ENCODE assay signal across 19 cellular contexts in genomic region chr9:98785333-98785933, GRCh38. TPM values are rescaled to one million over a fixed set of nuclear protein-coding genes. Genes with fewer than 3 reads are reported as not detected.
A peak's percentile ranks its signal among the peaks of the same experiment; 100 is the strongest.
DNase-seq lines count a peak whose midpoint lies in the region; TF ChIP-seq lines count a peak whose summit lies in the region.
"Had no signal": no experiment of that assay in that cellular context is flagged by ENCODE, and none has a peak within 500 bp of the region (broad histone marks: within the 10 kb centered on the region; RNA-seq: fewer than 3 reads in every experiment).

No MANE protein-coding gene starts in this region.

- H3K4me3 Mint-ChIP-seq in H9 (no peak overlapping the region), glutamatergic neuron (ENCODE audit: unreplicated experiment) (peak overlapping the region; percentile 21), progenitor cell of endocrine pancreas (ENCODE audit: low read depth) (no peak overlapping the region)
- H3K4me3 Mint-ChIP-seq: activated naive CD4-positive, alpha-beta T cell treated with anti-CD3 and anti-CD28 coated beads, Interleukin-2, amount 10 ng/mL, durations not matched to agents 7 days and 5 days; T-helper 1 cell treated with Interleukin-12 subunit alpha and Interleukin-12 subunit beta and Interleukin-4 antibody, amounts not matched to agents 30 μg/mL and 1 μg/mL, for 36 hours had no signal

- H2BK120ac ChIP-seq in H9 (ENCODE audit: low read depth, low read length, poor library complexity, severe bottlenecking), result no peak overlapping the region

- no peak overlapping the region for H3K4me3 ChIP-seq in SK-N-SH (ENCODE audit: low read depth in 2 of 2, low read length in 1 of 2)
- H3K4me3 ChIP-seq: BLaER1, sigmoid colon, tibial nerve had no signal

- no peak overlapping the region for H3T11ph ChIP-seq in H9 (ENCODE audit: low read length)

- H3K4me1 ChIP-seq in H9 (ENCODE audit: insufficient read depth, low read length), result no peaks in the 10 kb centered on the region
- no peaks in the 10 kb centered on the region; a peak in 1 of 4 replicates for H3K4me1 ChIP-seq in SK-N-SH (ENCODE audit: control insufficient read depth in 1 of 2, insufficient read depth in 2 of 2, low read depth in 1 of 2, low read length in 1 of 2)
- H3K4me1 ChIP-seq: BLaER1, sigmoid colon had no signal

- H3K4me1 Mint-ChIP-seq in H9 (no peaks in the 10 kb centered on the region), glutamatergic neuron (ENCODE audit: low read depth, unreplicated experiment) (peaks cover 18% of the 10 kb centered on the region), progenitor cell of endocrine pancreas (ENCODE audit: low read depth) (peaks cover 28% of the 10 kb centered on the region)
- H3K4me1 Mint-ChIP-seq: activated naive CD4-positive, alpha-beta T cell treated with anti-CD3 and anti-CD28 coated beads, Interleukin-2, amount 10 ng/mL, durations not matched to agents 7 days and 5 days had no signal

- H4K91ac ChIP-seq in H9 (ENCODE audit: insufficient read length, low read depth, low read length), result no peak overlapping the region

- no peaks in the 10 kb centered on the region for H3K23me2 ChIP-seq in H9 (ENCODE audit: insufficient read length, low read depth, low read length, poor library complexity, severe bottlenecking)

- TF ChIP-seq CTCF in H9 (conservative IDR thresholded peaks at IDR 0.05) (no peak), glutamatergic neuron (IDR thresholded peaks at IDR 0.05; ENCODE audit: partially characterized antibody, unreplicated experiment) (no peak), progenitor cell of endocrine pancreas (IDR thresholded peaks at IDR 0.05; ENCODE audit: unreplicated experiment) (no peak), SK-N-SH (IDR thresholded peaks at IDR 0.05) (no peak)

- H3K9me2 ChIP-seq in SK-N-SH, result no peaks in the 10 kb centered on the region

- H2BK15ac ChIP-seq in H9 (ENCODE audit: low read depth, low read length), result no peak overlapping the region

- H4K8ac ChIP-seq in H9 (replicated peaks; ENCODE audit: insufficient read length, low read depth, low read length), result no peak overlapping the region

- H3K27ac ChIP-seq in H9 (ENCODE audit: insufficient read length, low read depth, low read length), result no peak overlapping the region
- H3K27ac ChIP-seq in SK-N-SH (ENCODE audit: low read depth in 2 of 2, low read length in 1 of 2), result no peak overlapping the region
- H3K27ac ChIP-seq: BLaER1, sigmoid colon had no signal

- no peak overlapping the region for H3K4ac ChIP-seq in H9 (ENCODE audit: low read depth, low read length)

- no peak for TF ChIP-seq RAD21 in SK-N-SH (IDR thresholded peaks at IDR 0.05; ENCODE audit: low read length)

- H3K18ac ChIP-seq in H9 (ENCODE audit: insufficient read length, low read depth, low read length), result no peak overlapping the region

- no peak overlapping the region for H3K14ac ChIP-seq in H9 (ENCODE audit: insufficient read depth, low read length)

- no peak overlapping the region for H3K56ac ChIP-seq in H9 (ENCODE audit: insufficient read length, low read depth, low read length)

- H3K27me3 ChIP-seq in H9 (ENCODE audit: insufficient read depth, low read length), result no peaks in the 10 kb centered on the region
- no peaks in the 10 kb centered on the region for H3K27me3 ChIP-seq in SK-N-SH (ENCODE audit: insufficient read depth)
- H3K27me3 ChIP-seq: BLaER1, sigmoid colon, tibial nerve had no signal

- CTCF ChIA-PET in SK-N-SH (lab: Yijun Ruan, JAX), result interaction anchor here (1.1 to 3.1 kb wide), 3 partner anchors 10 to 470 kb away, joined by 4 to 35 read pairs (median 18); partner anchors contain the start of gene ANKS6

- no peaks in the 10 kb centered on the region for H4K20me1 ChIP-seq in H9 (ENCODE audit: control insufficient read depth, insufficient read depth, insufficient read length)
- H4K20me1 ChIP-seq in SK-N-SH (ENCODE audit: insufficient read depth), result peaks cover 4% of the 10 kb centered on the region

- H3K4me2 ChIP-seq in H9 (ENCODE audit: insufficient read depth, insufficient read length, low read length), result no peak overlapping the region
- H3K4me2 ChIP-seq in SK-N-SH, result no peak overlapping the region
- H3K4me2 ChIP-seq: BLaER1 had no signal

- H2BK5ac ChIP-seq in H9 (ENCODE audit: insufficient read length, low read length), result no peak overlapping the region

- no peaks in the 10 kb centered on the region for H3K79me2 ChIP-seq in H9 (ENCODE audit: insufficient read depth, low read length)
- H3K79me2 ChIP-seq in SK-N-SH (ENCODE audit: insufficient read depth), result no peaks in the 10 kb centered on the region

- H3K9ac ChIP-seq in H9 (ENCODE audit: extremely low read depth, insufficient read length, low read length) (no peak overlapping the region), SK-N-SH (no peak overlapping the region)
- H3K9ac ChIP-seq: BLaER1 had no signal

- H4K5ac ChIP-seq in H9 (ENCODE audit: insufficient read length, low read depth, low read length), result no peak overlapping the region

- H2AFZ ChIP-seq in H9 (ENCODE audit: low read length) (no peak overlapping the region), SK-N-SH (ENCODE audit: low read depth) (no peak overlapping the region)

- H3F3A ChIP-seq in SK-N-SH (replicated peaks; ENCODE audit: insufficient read depth), result no peaks in the 10 kb centered on the region

- H3K9me3 Mint-ChIP-seq in H9 (no peaks in the 10 kb centered on the region), glutamatergic neuron (ENCODE audit: unreplicated experiment) (no peaks in the 10 kb centered on the region), progenitor cell of endocrine pancreas (ENCODE audit: low read depth) (no peaks in the 10 kb centered on the region)
- H3K9me3 Mint-ChIP-seq: activated naive CD4-positive, alpha-beta T cell treated with anti-CD3 and anti-CD28 coated beads, Interleukin-2, amount 10 ng/mL, durations not matched to agents 7 days and 5 days; T-helper 1 cell treated with Interleukin-12 subunit alpha and Interleukin-12 subunit beta and Interleukin-4 antibody, amounts not matched to agents 30 μg/mL and 1 μg/mL, for 36 hours had no signal

- no peak overlapping the region for H2BK20ac ChIP-seq in H9 (ENCODE audit: low read depth, low read length, poor library complexity, severe bottlenecking)

- WGBS in H9 (ENCODE audit: extremely low coverage, insufficient read length, low lambda C conversion rate), result no CpG with 5 or more reads among the region's 6 CpGs
- WGBS in SK-N-SH (ENCODE audit: low lambda C conversion rate), result 86% methylated on average over 5 of the region's 6 CpGs

- DNase-seq in H9, result peak; percentile 7
- peak; percentile 37 for DNase-seq in NCI-H69 (lab: John Stamatoyannopoulos, UW)
- peak; percentile 33 for DNase-seq in glutamatergic neuron
- no peak for DNase-seq in progenitor cell of endocrine pancreas (ENCODE audit: low spot score, unreplicated experiment)
- DNase-seq in cerebellar nuclear complex (lab: John Stamatoyannopoulos, UW), result no peak
- no peak for DNase-seq in SK-N-SH
- DNase-seq in Kasumi-1 (lab: John Stamatoyannopoulos, UW), result no peak
- DNase-seq: activated CD4-positive, alpha-beta T cell treated with anti-CD3 and anti-CD28 coated beads, Interleukin-2, amount 50 U/mL, for 1 hour; activated CD4-positive, CD25-positive, alpha-beta regulatory T cell; activated naive CD4-positive, alpha-beta T cell treated with anti-CD3 and anti-CD28 coated beads, Interleukin-2, amount 10 ng/mL, durations not matched to agents 7 days and 5 days; effector CD4-positive, alpha-beta T cell; mesendoderm; NCI-H2171; PC-3; sigmoid colon; stimulated activated CD4-positive, alpha-beta T cell treated with anti-CD3 and anti-CD28 coated beads, Interleukin-4, amount 100 ng/mL, for 1 hour had no signal

- no peak for TF ChIP-seq EP300 in SK-N-SH (IDR thresholded peaks at IDR 0.05; ENCODE audit: borderline replicate concordance in 1 of 2, low read depth in 1 of 2, low read length in 1 of 2)

- H3K9me3 ChIP-seq in H9 (ENCODE audit: control insufficient read depth, low read depth, low read length) (no peaks in the 10 kb centered on the region), SK-N-SH (no peaks in the 10 kb centered on the region)
- H3K9me3 ChIP-seq: BLaER1, sigmoid colon, tibial nerve had no signal

- H3K36me3 Mint-ChIP-seq in H9 (ENCODE audit: insufficient read depth in 1 of 3, low read depth in 3 of 3) (peaks cover 22 to 73% (median 71%) of the 10 kb centered on the region in 3 experiments), glutamatergic neuron (ENCODE audit: unreplicated experiment) (peaks cover 5% of the 10 kb centered on the region), progenitor cell of endocrine pancreas (ENCODE audit: insufficient read depth) (peaks cover 14% of the 10 kb centered on the region)
- H3K36me3 Mint-ChIP-seq: activated naive CD4-positive, alpha-beta T cell treated with anti-CD3 and anti-CD28 coated beads, Interleukin-2, amount 10 ng/mL, durations not matched to agents 7 days and 5 days had no signal

- H3K23ac ChIP-seq in H9 (ENCODE audit: insufficient read length, low read depth, low read length), result no peak overlapping the region

- H3K79me1 ChIP-seq in H9 (ENCODE audit: insufficient read depth, low read depth, low read length, poor library complexity, severe bottlenecking), result peaks cover 4% of the 10 kb centered on the region

- H2BK12ac ChIP-seq in H9 (ENCODE audit: insufficient read length, low read depth, low read length), result no peak overlapping the region

- H2AK5ac ChIP-seq in H9 (ENCODE audit: insufficient read length, low read length), result no peak overlapping the region

- POLR2A ChIA-PET in SK-N-SH (lab: Yijun Ruan, JAX), result no interaction called here

- peaks cover 0 to 33% of the 10 kb centered on the region in 2 experiments for H3K36me3 ChIP-seq in SK-N-SH (replicated peaks in 1 of 2; ENCODE audit: control insufficient read depth in 1 of 2, insufficient read depth in 2 of 2, low read length in 1 of 2)

- H3K27me3 Mint-ChIP-seq in H9 (ENCODE audit: low read depth), result no peaks in the 10 kb centered on the region
- H3K27me3 Mint-ChIP-seq in glutamatergic neuron (ENCODE audit: unreplicated experiment), result peaks cover 6% of the 10 kb centered on the region
- no peaks in the 10 kb centered on the region for H3K27me3 Mint-ChIP-seq in progenitor cell of endocrine pancreas
- H3K27me3 Mint-ChIP-seq: activated naive CD4-positive, alpha-beta T cell treated with anti-CD3 and anti-CD28 coated beads, Interleukin-2, amount 10 ng/mL, durations not matched to agents 7 days and 5 days had no signal

- H3K27ac Mint-ChIP-seq in H9 (peak overlapping the region in 1 of 3 experiments; percentile 44; a peak in 1 of 7 replicates), glutamatergic neuron (ENCODE audit: unreplicated experiment) (peak overlapping the region; percentile 50), progenitor cell of endocrine pancreas (peak overlapping the region; percentile 16)
- H3K27ac Mint-ChIP-seq: activated naive CD4-positive, alpha-beta T cell treated with anti-CD3 and anti-CD28 coated beads, Interleukin-2, amount 10 ng/mL, durations not matched to agents 7 days and 5 days; T-helper 1 cell treated with Interleukin-12 subunit alpha and Interleukin-12 subunit beta and Interleukin-4 antibody, amounts not matched to agents 30 μg/mL and 1 μg/mL, for 36 hours had no signal

RNA-seq across cellular contexts. Expression of gene ANKS6, which starts 10.9 kb away (rescaled TPM):
- 44.5 and 46.3 TPM in 2 replicates for total RNA-seq in H9 (2021)
- 15.9 TPM for total RNA-seq in glutamatergic neuron (ENCODE audit: unreplicated experiment)
- 39.7 TPM in 2 replicates for total RNA-seq in progenitor cell of endocrine pancreas
- 26.1 and 29.3 TPM in 2 replicates for polyA plus RNA-seq in SK-N-SH (2012; rRNA removed)
- 11.8 and 17.9 TPM in 2 replicates for polyA plus RNA-seq in SK-N-SH (2012; cell fraction: cytosol; rRNA removed)
- 97.6 and 123 TPM in 2 replicates for polyA plus RNA-seq in SK-N-SH (2012; cell fraction: nucleus; rRNA removed)

RNA-seq across cellular contexts. Expression of gene GALNT12, which starts 22.0 kb away (rescaled TPM):
- total RNA-seq in H9 (2021), result 18.0 and 18.5 TPM in 2 replicates
- 2.7 TPM for total RNA-seq in glutamatergic neuron (ENCODE audit: unreplicated experiment)
- 12.9 and 15.9 TPM in 2 replicates for total RNA-seq in progenitor cell of endocrine pancreas
- polyA plus RNA-seq in SK-N-SH (2012; rRNA removed), result 7.4 TPM in 2 replicates
- 5.5 and 5.6 TPM in 2 replicates for polyA plus RNA-seq in SK-N-SH (2012; cell fraction: cytosol; rRNA removed)
- polyA plus RNA-seq in SK-N-SH (2012; cell fraction: nucleus; rRNA removed), result 10.4 and 15.0 TPM in 2 replicates

Comparison
In these comparisons a context has a peak if more than half of its experiments do, and no peak if none do; other contexts are left out.
1. DNase-seq: peak in H9 (single experiment), NCI-H69 (single experiment) and glutamatergic neuron (single experiment); none in progenitor cell of endocrine pancreas (single experiment), cerebellar nuclear complex (0 of 2), SK-N-SH (single experiment) and Kasumi-1 (0 of 2).